ENCODE assay signal across 1 cellular context in genomic region chr16:68084504-68085258, GRCh38.
TF ChIP-seq lines count a peak whose summit lies in the region.

No MANE protein-coding gene starts in this region.

TF ChIP-seq in HepG2, 621 proteins besides CTCF, POLR2A, EP300 and RAD21 (continued from another document and continues in another):
- no peak; the same call in 1 of the 2 replicates for TF ChIP-seq MYNN (CRISPR knock-in tag; IDR thresholded peaks at IDR 0.05; ENCODE audit: low read depth)
- TF ChIP-seq RARG (CRISPR knock-in tag; IDR thresholded peaks at IDR 0.05; ENCODE audit: low read depth), result no peak
- peak; percentile 96 for TF ChIP-seq PATZ1 (CRISPR knock-in tag; IDR thresholded peaks at IDR 0.05)
- peak in 1 of 2 experiments; percentile 65; a peak in 1 of 4 replicates for TF ChIP-seq REST (IDR thresholded peaks at IDR 0.05; ENCODE audit: borderline replicate concordance in 1 of 2, low read depth in 1 of 2, low read length in 2 of 2)
- peak; percentile 98 for TF ChIP-seq EED (CRISPR knock-in tag; IDR thresholded peaks at IDR 0.05)
- peak; percentile 83 for TF ChIP-seq CERS6 (CRISPR knock-in tag; IDR thresholded peaks at IDR 0.05)
- TF ChIP-seq, protein P1, sequence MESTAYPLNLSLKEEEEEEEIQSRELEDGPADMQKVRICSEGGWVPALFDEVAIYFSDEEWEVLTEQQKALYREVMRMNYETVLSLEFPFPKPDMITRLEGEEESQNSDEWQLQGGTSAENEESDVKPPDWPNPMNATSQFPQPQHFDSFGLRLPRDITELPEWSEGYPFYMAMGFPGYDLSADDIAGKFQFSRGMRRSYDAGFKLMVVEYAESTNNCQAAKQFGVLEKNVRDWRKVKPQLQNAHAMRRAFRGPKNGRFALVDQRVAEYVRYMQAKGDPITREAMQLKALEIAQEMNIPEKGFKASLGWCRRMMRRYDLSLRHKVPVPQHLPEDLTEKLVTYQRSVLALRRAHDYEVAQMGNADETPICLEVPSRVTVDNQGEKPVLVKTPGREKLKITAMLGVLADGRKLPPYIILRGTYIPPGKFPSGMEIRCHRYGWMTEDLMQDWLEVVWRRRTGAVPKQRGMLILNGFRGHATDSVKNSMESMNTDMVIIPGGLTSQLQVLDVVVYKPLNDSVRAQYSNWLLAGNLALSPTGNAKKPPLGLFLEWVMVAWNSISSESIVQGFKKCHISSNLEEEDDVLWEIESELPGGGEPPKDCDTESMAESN (CRISPR knock-in tag; conservative IDR thresholded peaks at IDR 0.05), result peak; percentile 99
- TF ChIP-seq, protein P2, sequence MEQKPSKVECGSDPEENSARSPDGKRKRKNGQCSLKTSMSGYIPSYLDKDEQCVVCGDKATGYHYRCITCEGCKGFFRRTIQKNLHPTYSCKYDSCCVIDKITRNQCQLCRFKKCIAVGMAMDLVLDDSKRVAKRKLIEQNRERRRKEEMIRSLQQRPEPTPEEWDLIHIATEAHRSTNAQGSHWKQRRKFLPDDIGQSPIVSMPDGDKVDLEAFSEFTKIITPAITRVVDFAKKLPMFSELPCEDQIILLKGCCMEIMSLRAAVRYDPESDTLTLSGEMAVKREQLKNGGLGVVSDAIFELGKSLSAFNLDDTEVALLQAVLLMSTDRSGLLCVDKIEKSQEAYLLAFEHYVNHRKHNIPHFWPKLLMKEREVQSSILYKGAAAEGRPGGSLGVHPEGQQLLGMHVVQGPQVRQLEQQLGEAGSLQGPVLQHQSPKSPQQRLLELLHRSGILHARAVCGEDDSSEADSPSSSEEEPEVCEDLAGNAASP (CRISPR knock-in tag; IDR thresholded peaks at IDR 0.05; ENCODE audit: borderline replicate concordance), result peak; percentile 77; the same call in 1 of the 2 replicates
- peak; percentile 69 for TF ChIP-seq ONECUT2 (CRISPR knock-in tag; IDR thresholded peaks at IDR 0.05)
- TF ChIP-seq, protein P3, sequence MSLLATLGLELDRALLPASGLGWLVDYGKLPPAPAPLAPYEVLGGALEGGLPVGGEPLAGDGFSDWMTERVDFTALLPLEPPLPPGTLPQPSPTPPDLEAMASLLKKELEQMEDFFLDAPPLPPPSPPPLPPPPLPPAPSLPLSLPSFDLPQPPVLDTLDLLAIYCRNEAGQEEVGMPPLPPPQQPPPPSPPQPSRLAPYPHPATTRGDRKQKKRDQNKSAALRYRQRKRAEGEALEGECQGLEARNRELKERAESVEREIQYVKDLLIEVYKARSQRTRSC (CRISPR knock-in tag; IDR thresholded peaks at IDR 0.05; ENCODE audit: low read depth), result peak; percentile 96
- peak; percentile 82; the same call in 1 of the 2 replicates for TF ChIP-seq HOXA3 (CRISPR knock-in tag; IDR thresholded peaks at IDR 0.05)
- TF ChIP-seq TEAD3 (CRISPR knock-in tag; optimal IDR thresholded peaks at IDR 0.05; ENCODE audit: borderline replicate concordance), result peak; percentile 68
- peak; percentile 99 for TF ChIP-seq ERF (CRISPR knock-in tag; IDR thresholded peaks at IDR 0.05)
- TF ChIP-seq ZNF282 (IDR thresholded peaks at IDR 0.05; ENCODE audit: partially characterized antibody), result no peak
- 0 out of 2 replicates have a peak, but pooled peaks have one; percentile 63 for TF ChIP-seq GTF2F1 (IDR thresholded peaks at IDR 0.05; ENCODE audit: low read length)
- TF ChIP-seq XBP1 (CRISPR knock-in tag; IDR thresholded peaks at IDR 0.05), result peak; percentile 65; the same call in 1 of the 2 replicates
- no peak for TF ChIP-seq ZKSCAN1 (IDR thresholded peaks at IDR 0.05; ENCODE audit: low read length)
- peak; percentile 97; the same call in 1 of the 2 replicates for TF ChIP-seq ZNF337 (CRISPR knock-in tag; IDR thresholded peaks at IDR 0.05; ENCODE audit: borderline replicate concordance, low read depth)
- peak; percentile 99 for TF ChIP-seq TFDP1 (CRISPR knock-in tag; IDR thresholded peaks at IDR 0.05; ENCODE audit: borderline replicate concordance)
- TF ChIP-seq KDM3A (CRISPR knock-in tag; IDR thresholded peaks at IDR 0.05; ENCODE audit: low read depth), result peak; percentile 95
- peak; percentile 91 for TF ChIP-seq CBFB (CRISPR knock-in tag; IDR thresholded peaks at IDR 0.05)
- TF ChIP-seq ZNF83 (CRISPR knock-in tag; IDR thresholded peaks at IDR 0.05; ENCODE audit: borderline replicate concordance), result peak; percentile 71; the same call in 1 of the 2 replicates
- TF ChIP-seq ZNF615 (CRISPR knock-in tag; IDR thresholded peaks at IDR 0.05; ENCODE audit: borderline replicate concordance), result peak; percentile 82; the same call in 1 of the 2 replicates
- TF ChIP-seq ZNF589 (CRISPR knock-in tag; conservative IDR thresholded peaks at IDR 0.05), result peak; percentile 94
- TF ChIP-seq ZNF619 (CRISPR knock-in tag; IDR thresholded peaks at IDR 0.05), result peak; percentile 94; the same call in 1 of the 2 replicates
- TF ChIP-seq SP4 (CRISPR knock-in tag; IDR thresholded peaks at IDR 0.05), result peak; percentile 58
- peak; percentile 98; the same call in 1 of the 2 replicates for TF ChIP-seq ZFP41 (CRISPR knock-in tag; IDR thresholded peaks at IDR 0.05; ENCODE audit: borderline replicate concordance)
- TF ChIP-seq ZNF781 (CRISPR knock-in tag; IDR thresholded peaks at IDR 0.05; ENCODE audit: borderline replicate concordance, not compliant biosample characterization), result peak; percentile 98
- peak; percentile 72 for TF ChIP-seq PHF20 (CRISPR knock-in tag; IDR thresholded peaks at IDR 0.05)
- TF ChIP-seq, protein P4, sequence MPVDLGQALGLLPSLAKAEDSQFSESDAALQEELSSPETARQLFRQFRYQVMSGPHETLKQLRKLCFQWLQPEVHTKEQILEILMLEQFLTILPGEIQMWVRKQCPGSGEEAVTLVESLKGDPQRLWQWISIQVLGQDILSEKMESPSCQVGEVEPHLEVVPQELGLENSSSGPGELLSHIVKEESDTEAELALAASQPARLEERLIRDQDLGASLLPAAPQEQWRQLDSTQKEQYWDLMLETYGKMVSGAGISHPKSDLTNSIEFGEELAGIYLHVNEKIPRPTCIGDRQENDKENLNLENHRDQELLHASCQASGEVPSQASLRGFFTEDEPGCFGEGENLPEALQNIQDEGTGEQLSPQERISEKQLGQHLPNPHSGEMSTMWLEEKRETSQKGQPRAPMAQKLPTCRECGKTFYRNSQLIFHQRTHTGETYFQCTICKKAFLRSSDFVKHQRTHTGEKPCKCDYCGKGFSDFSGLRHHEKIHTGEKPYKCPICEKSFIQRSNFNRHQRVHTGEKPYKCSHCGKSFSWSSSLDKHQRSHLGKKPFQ (CRISPR knock-in tag; IDR thresholded peaks at IDR 0.05; ENCODE audit: insufficient replicate concordance), result peak; percentile 93
- no peak; the same call in 1 of the 2 replicates for TF ChIP-seq ZNF333 (CRISPR knock-in tag; IDR thresholded peaks at IDR 0.05; ENCODE audit: borderline replicate concordance)
- no peak; the same call in 1 of the 2 replicates for TF ChIP-seq ZNF335 (CRISPR knock-in tag; IDR thresholded peaks at IDR 0.05)
- TF ChIP-seq PRMT3 (CRISPR knock-in tag; IDR thresholded peaks at IDR 0.05; ENCODE audit: borderline replicate concordance, low read depth), result peak; percentile 95
- TF ChIP-seq ZNF713 (CRISPR knock-in tag; IDR thresholded peaks at IDR 0.05), result peak; percentile 98
- TF ChIP-seq ZNF766 (CRISPR knock-in tag; IDR thresholded peaks at IDR 0.05; ENCODE audit: borderline replicate concordance), result peak; percentile 98
- TF ChIP-seq KIAA2018 (CRISPR knock-in tag; IDR thresholded peaks at IDR 0.05; ENCODE audit: borderline replicate concordance), result peak; percentile 99; the same call in 1 of the 2 replicates
